ENCODE assay signal across 8 cellular contexts in genomic region chr20:50415516-50416268, GRCh38.
DNase-seq lines count a peak whose midpoint lies in the region; ATAC-seq and TF ChIP-seq lines count a peak whose summit lies in the region.

No MANE protein-coding gene starts in this region.

- peak; percentile 96 to 99 (median 99) for ATAC-seq in heart right ventricle
- no peak for ATAC-seq in HG02840 (IDR thresholded peaks at IDR 0.05; ENCODE audit: low FRiP score, unreplicated experiment)
- no peak for ATAC-seq in HG02970 (IDR thresholded peaks at IDR 0.05; ENCODE audit: low FRiP score, unreplicated experiment)

- peak in 2 of 9 donors; percentile 7 to 12 for TF ChIP-seq CTCF in heart right ventricle (IDR thresholded peaks at IDR 0.05)
- TF ChIP-seq CTCF in prostate gland (IDR thresholded peaks at IDR 0.05), result peak in 1 of 4 experiments; percentile 34
- TF ChIP-seq CTCF in MM.1S (IDR thresholded peaks at IDR 0.05; ENCODE audit: low read length), result no peak

- no peak overlapping the region for H2AFZ ChIP-seq in MM.1S (ENCODE audit: low read length)

- H3K36me3 ChIP-seq in heart right ventricle, result no peaks in the 10 kb centered on the region
- H3K36me3 ChIP-seq in prostate gland, result no peaks in the 10 kb centered on the region
- H3K36me3 ChIP-seq in MM.1S (replicated peaks; ENCODE audit: insufficient read depth, low read length), result no peaks in the 10 kb centered on the region

- DNase-seq in Daoy (ENCODE audit: low read depth) (peak; percentile 67), heart right ventricle (peak; percentile 99 to 100), prostate gland (ENCODE audit: low spot score) (peak; percentile 100), MM.1S (no peak), NCI-H2227 treated with DMSO at 0.1 percent for 48 hours (lab: John Stamatoyannopoulos, UW) (no peak)

- 21 to 56% (median 31%) methylated on average over 25 of the region's 25 CpGs for WGBS in adipose tissue, 3 donors
- 7 to 13% methylated on average over 25 of the region's 25 CpGs for WGBS in heart right ventricle, 2 donors
- WGBS in prostate gland, result 19% methylated on average over 25 of the region's 25 CpGs

- peak; percentile 82 for TF ChIP-seq POLR2A in prostate gland (IDR thresholded peaks at IDR 0.05)

- H3K27ac ChIP-seq in adipose tissue (ENCODE audit: low read depth, low read length) (peak overlapping the region; percentile 99), heart right ventricle (peak overlapping the region; percentile 89 to 99 (median 96)), prostate gland (peak overlapping the region; percentile 97 to 98), MM.1S (ENCODE audit: low read length) (no peak overlapping the region)

- no peaks in the 10 kb centered on the region for H4K20me1 ChIP-seq in MM.1S (ENCODE audit: insufficient read depth, low read length)

- intact Hi-C loops in heart right ventricle (cut with DNase I) (loop anchor here in 5 of 10 donors (1.0 to 10.0 kb wide), 6 partner anchors 16 to 111 kb away; no protein-coding TSS in a partner anchor), prostate gland (cut with DNase I) (loop anchor here (1.0 kb wide), 1 partner anchor 17 kb away; no protein-coding TSS in a partner anchor)

- no peaks in the 10 kb centered on the region for H3K9me2 ChIP-seq in MM.1S (replicated peaks; ENCODE audit: insufficient read depth, low read length)

- no peaks in the 10 kb centered on the region for H3K27me3 ChIP-seq in heart right ventricle
- H3K27me3 ChIP-seq in prostate gland (replicated peaks; ENCODE audit: insufficient read depth), result no peaks in the 10 kb centered on the region
- H3K27me3 ChIP-seq in MM.1S (replicated peaks; ENCODE audit: insufficient read depth, low read length), result peaks cover 84% of the 10 kb centered on the region

- no peaks in the 10 kb centered on the region for H3F3A ChIP-seq in MM.1S (ENCODE audit: insufficient read depth, low read length)

- no peaks in the 10 kb centered on the region for H3K79me2 ChIP-seq in MM.1S (ENCODE audit: low read length)

- peaks cover 13 to 52% (median 31%) of the 10 kb centered on the region in 9 donors for H3K4me1 ChIP-seq in heart right ventricle
- peaks cover 14% of the 10 kb centered on the region for H3K4me1 ChIP-seq in prostate gland (replicated peaks)
- H3K4me1 ChIP-seq in MM.1S (ENCODE audit: low read length), result no peaks in the 10 kb centered on the region

- peak overlapping the region in 4 of 10 donors; percentile 7 to 12 (median 11) for H3K4me3 ChIP-seq in heart right ventricle
- H3K4me3 ChIP-seq in prostate gland, result no peak overlapping the region
- no peak overlapping the region for H3K4me3 ChIP-seq in MM.1S (ENCODE audit: low read length)

- H3K9me3 ChIP-seq in heart right ventricle, result peaks cover 0 to 12% (median 0%) of the 10 kb centered on the region in 11 donors
- no peaks in the 10 kb centered on the region for H3K9me3 ChIP-seq in prostate gland
- no peaks in the 10 kb centered on the region for H3K9me3 ChIP-seq in MM.1S (replicated peaks; ENCODE audit: insufficient read depth, low read length)

- H3K9ac ChIP-seq in MM.1S (ENCODE audit: low read length), result no peak overlapping the region

- no peak overlapping the region for H3K4me2 ChIP-seq in MM.1S (ENCODE audit: low read depth, low read length)

Comparison
In these comparisons a context has a peak if more than half of its experiments do, and no peak if none do; other contexts are left out.
1. DNase-seq: peak in Daoy (single experiment), heart right ventricle (2 of 2) and prostate gland (single experiment); none in MM.1S (single experiment) and NCI-H2227 treated with DMSO at 0.1 percent for 48 hours (single experiment).
2. ATAC-seq: peak in heart right ventricle (8 of 8); none in HG02840 (single experiment) and HG02970 (single experiment).